8 cellular contexts compared by ENCODE assay signal in the genomic region with DNA sequence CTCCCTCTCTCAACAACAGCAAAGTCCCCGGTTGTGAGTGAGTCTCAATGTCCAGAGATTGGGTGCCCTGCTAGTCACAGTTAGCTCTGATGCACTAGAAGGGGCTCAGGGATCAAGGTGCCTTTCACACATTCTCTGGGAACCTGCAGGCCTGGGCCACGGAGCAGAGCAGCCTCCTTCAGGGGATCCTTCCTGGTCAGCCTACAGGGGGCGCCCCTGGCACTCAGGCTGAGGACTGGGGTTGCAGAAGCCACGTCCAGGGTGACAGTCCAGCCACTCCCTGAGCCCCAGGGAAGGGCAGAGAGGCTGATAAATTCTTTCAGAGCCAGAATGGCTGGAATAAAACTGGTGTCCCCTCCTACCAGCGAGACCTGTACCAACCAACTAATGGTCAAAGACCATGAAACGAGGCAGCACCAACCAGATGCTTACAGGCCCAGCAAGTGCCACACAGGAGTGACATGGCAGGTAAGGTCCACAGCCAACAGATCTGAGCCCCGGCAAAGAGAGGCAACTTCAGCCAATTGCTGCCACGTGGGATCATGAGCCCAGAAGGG. TPM values are rescaled to one million over a fixed set of nuclear protein-coding genes. Genes with fewer than 3 reads are reported as not detected.
DNase-seq lines count a peak whose midpoint lies in the region; ATAC-seq and TF ChIP-seq lines count a peak whose summit lies in the region.

No MANE protein-coding gene starts in this region.

- H3K36me3 ChIP-seq in GM06990 (ENCODE audit: control insufficient read depth, insufficient read depth, low read length) (peaks cover 57% of the 10 kb centered on the region), breast epithelium (peaks cover 5% of the 10 kb centered on the region)

- TF ChIP-seq CTCF in GM06990 (IDR thresholded peaks at IDR 0.05; ENCODE audit: insufficient read depth, low read length, poor library complexity, severe bottlenecking) (peak; percentile 84), breast epithelium (IDR thresholded peaks at IDR 0.05) (peak in 2 of 3 donors; percentile 28 to 46)

- no peak overlapping the region for H3K4me3 ChIP-seq in GM06990 (replicated peaks; ENCODE audit: low read depth, low read length)
- H3K4me3 ChIP-seq in breast epithelium, result no peak overlapping the region

- H3K27ac ChIP-seq in breast epithelium, result no peak overlapping the region

- intact Hi-C loops in breast epithelium (cut with DNase I; ENCODE audit: low total_unique reads) (no loop called here), left colon (cut with DNase I, micrococcal nuclease) (loop anchor here in 1 of 2 donors (10.0 kb wide), 1 partner anchor 59 kb away; a partner anchor contains a TSS)

- no peaks in the 10 kb centered on the region for H3K9me3 ChIP-seq in breast epithelium

- no peaks in the 10 kb centered on the region for H3K27me3 ChIP-seq in GM06990 (replicated peaks; ENCODE audit: control insufficient read depth, insufficient read depth, low read length)
- H3K27me3 ChIP-seq in breast epithelium, result no peaks in the 10 kb centered on the region

- DNase-seq in GM06990 (ENCODE audit: extremely low read depth, insufficient read length), result peak; percentile 50
- peak; percentile 97 for DNase-seq in HuH-7 (ENCODE audit: low spot score)
- DNase-seq in UCSD-AML1 (lab: John Stamatoyannopoulos, UW; ENCODE audit: unreplicated experiment), result peak; percentile 72
- DNase-seq in breast epithelium (ENCODE audit: low spot score in 2 of 2), result peak in 1 of 2 donors; percentile 65
- peak; percentile 83 to 84 for DNase-seq in left colon
- DNase-seq in stimulated activated CD4-positive, alpha-beta T cell treated with anti-CD3 and anti-CD28 coated beads, TNF-alpha, amount 100 ng/mL, for 48 hours (ENCODE audit: low read depth in 3 of 3), result peak; percentile 24 to 62 (median 45)
- no peak for DNase-seq in NCI-H2081 treated with DMSO at 0.1 percent for 48 hours (lab: John Stamatoyannopoulos, UW)

- TF ChIP-seq POLR2A in breast epithelium (IDR thresholded peaks at IDR 0.05), result no peak

- ATAC-seq in left colon (peak; percentile 93), GM18861 (IDR thresholded peaks at IDR 0.05; ENCODE audit: unreplicated experiment) (no peak)

- H3K4me1 ChIP-seq in breast epithelium, result no peaks in the 10 kb centered on the region

RNA-seq across cellular contexts. Expression of a gene that starts 43.5 kb away (rescaled TPM):
- 10 to 100 TPM in 2 of 3 donors, 1 to 10 TPM in 1; 7.8 to 13.4 (median 11.5) TPM for total RNA-seq in breast epithelium
- total RNA-seq in left colon, result 1 to 10 TPM; 6.0 to 8.7 TPM

RNA-seq across cellular contexts. Expression of a gene that starts 48.7 kb away (rescaled TPM):
- total RNA-seq in breast epithelium (10 to 100 TPM; 42.6 to 45.5 (median 45.2) TPM), left colon (10 to 100 TPM; 16.1 to 19.0 TPM)

RNA-seq across cellular contexts. Expression of a gene that starts 59.0 kb away (rescaled TPM):
- 10 to 100 TPM; 10.7 to 27.8 (median 18.0) TPM for total RNA-seq in breast epithelium
- 10 to 100 TPM; 36.5 to 48.8 TPM for total RNA-seq in left colon
